1 cellular context compared by ENCODE assay signal in the genomic region with DNA sequence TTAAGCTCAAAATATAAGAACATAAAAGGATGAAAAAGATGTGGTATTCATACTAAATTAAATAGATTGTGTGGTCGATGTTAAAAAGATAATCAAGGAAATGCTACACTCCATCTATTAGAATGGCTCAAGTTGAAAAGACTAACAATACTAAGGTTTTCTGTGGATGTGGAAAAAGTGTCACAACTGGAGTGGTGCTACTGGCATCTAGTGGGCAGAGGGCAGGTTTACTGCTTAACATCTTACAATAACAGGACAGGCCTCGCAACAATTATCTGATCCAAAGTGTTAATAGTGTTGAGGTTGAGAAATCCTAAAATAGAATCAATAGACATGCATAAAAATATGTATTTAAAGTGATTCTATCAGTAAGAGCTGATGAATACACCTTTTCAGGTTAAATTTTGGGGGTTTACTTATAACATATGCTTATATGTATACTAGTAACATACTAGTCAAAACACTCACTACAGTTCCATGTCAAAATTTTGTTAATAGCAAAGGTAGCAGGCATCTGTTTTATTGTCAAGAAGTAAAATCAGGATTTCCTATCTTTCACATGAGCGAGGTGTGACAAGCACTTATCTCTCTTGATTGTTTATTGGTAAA.
TF ChIP-seq lines count a peak whose summit lies in the region.

No MANE protein-coding gene starts in this region.

TF ChIP-seq in WTC11, 78 proteins besides CTCF, POLR2A, EP300 and RAD21 (continued from another document):
- TF ChIP-seq, protein P1, sequence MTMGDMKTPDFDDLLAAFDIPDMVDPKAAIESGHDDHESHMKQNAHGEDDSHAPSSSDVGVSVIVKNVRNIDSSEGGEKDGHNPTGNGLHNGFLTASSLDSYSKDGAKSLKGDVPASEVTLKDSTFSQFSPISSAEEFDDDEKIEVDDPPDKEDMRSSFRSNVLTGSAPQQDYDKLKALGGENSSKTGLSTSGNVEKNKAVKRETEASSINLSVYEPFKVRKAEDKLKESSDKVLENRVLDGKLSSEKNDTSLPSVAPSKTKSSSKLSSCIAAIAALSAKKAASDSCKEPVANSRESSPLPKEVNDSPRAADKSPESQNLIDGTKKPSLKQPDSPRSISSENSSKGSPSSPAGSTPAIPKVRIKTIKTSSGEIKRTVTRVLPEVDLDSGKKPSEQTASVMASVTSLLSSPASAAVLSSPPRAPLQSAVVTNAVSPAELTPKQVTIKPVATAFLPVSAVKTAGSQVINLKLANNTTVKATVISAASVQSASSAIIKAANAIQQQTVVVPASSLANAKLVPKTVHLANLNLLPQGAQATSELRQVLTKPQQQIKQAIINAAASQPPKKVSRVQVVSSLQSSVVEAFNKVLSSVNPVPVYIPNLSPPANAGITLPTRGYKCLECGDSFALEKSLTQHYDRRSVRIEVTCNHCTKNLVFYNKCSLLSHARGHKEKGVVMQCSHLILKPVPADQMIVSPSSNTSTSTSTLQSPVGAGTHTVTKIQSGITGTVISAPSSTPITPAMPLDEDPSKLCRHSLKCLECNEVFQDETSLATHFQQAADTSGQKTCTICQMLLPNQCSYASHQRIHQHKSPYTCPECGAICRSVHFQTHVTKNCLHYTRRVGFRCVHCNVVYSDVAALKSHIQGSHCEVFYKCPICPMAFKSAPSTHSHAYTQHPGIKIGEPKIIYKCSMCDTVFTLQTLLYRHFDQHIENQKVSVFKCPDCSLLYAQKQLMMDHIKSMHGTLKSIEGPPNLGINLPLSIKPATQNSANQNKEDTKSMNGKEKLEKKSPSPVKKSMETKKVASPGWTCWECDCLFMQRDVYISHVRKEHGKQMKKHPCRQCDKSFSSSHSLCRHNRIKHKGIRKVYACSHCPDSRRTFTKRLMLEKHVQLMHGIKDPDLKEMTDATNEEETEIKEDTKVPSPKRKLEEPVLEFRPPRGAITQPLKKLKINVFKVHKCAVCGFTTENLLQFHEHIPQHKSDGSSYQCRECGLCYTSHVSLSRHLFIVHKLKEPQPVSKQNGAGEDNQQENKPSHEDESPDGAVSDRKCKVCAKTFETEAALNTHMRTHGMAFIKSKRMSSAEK (CRISPR knock-in tag; IDR thresholded peaks at IDR 0.05; ENCODE audit: borderline replicate concordance), result no peak
- TF ChIP-seq, protein P2, sequence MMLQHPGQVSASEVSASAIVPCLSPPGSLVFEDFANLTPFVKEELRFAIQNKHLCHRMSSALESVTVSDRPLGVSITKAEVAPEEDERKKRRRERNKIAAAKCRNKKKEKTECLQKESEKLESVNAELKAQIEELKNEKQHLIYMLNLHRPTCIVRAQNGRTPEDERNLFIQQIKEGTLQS (CRISPR knock-in tag; conservative IDR thresholded peaks at IDR 0.05), result no peak
TF ChIP-seq in WTC11: peak in this region for 0.
